In genomic region chr10:34124522-34125035, GRCh38 we compare ENCODE assay signal across 12 cellular contexts.
DNase-seq lines count a peak whose midpoint lies in the region; ATAC-seq and TF ChIP-seq lines count a peak whose summit lies in the region.
"Had no signal": no experiment of that assay in that cellular context is flagged by ENCODE, and none has a peak within 500 bp of the region (broad histone marks: within the 10 kb centered on the region; RNA-seq: fewer than 3 reads in every experiment).

No MANE protein-coding gene starts in this region.

- no peaks in the 10 kb centered on the region for H4K20me1 ChIP-seq in SK-N-SH (ENCODE audit: insufficient read depth)
- H4K20me1 ChIP-seq: BLaER1 treated with 17β-estradiol and CSF1 and Interleukin-3, amounts not matched to agents 10 nM and 100 nM had no signal

- DNase-seq in activated T-cell treated with anti-CD3 and anti-CD28 coated beads, Interleukin-2, amount 50 U/mL, for 72 hours = peak; percentile 3 to 22
- no peak for DNase-seq in activated T-cell treated with anti-CD3 and anti-CD28 coated beads, Interleukin-2, amount 50 U/mL, for 24 hours
- DNase-seq in SK-N-SH (no peak), foreskin fibroblast (peak; percentile 75 to 76), KBM-7 (no peak)
- DNase-seq in stimulated activated naive CD8-positive, alpha-beta T cell treated with anti-CD3 and anti-CD28 coated beads, Interleukin-15, amount 100 ng/mL, for 72 hours = peak in 1 of 2 donors; percentile 21
- DNase-seq: posterior cingulate gyrus had no signal

- H3K4me3 ChIP-seq in SK-N-SH (ENCODE audit: low read depth in 2 of 2, low read length in 1 of 2) (no peak overlapping the region), foreskin fibroblast (ENCODE audit: low read depth in 1 of 2, low read length in 2 of 2) (no peak overlapping the region)
- H3K4me3 ChIP-seq: BLaER1 treated with 17β-estradiol and CSF1 and Interleukin-3, amounts not matched to agents 10 nM and 100 nM; Peyer's patch had no signal

- H3K4me2 ChIP-seq in SK-N-SH = no peak overlapping the region
- H3K4me2 ChIP-seq: BLaER1 treated with 17β-estradiol and CSF1 and Interleukin-3, amounts not matched to agents 10 nM and 100 nM had no signal

- no peaks in the 10 kb centered on the region for H3K27me3 Mint-ChIP-seq in activated T-cell treated with anti-CD3 and anti-CD28 coated beads, Interleukin-2, amount 50 U/mL, for 72 hours (ENCODE audit: low read depth)
- H3K27me3 Mint-ChIP-seq in activated T-cell treated with anti-CD3 and anti-CD28 coated beads, Interleukin-2, amount 50 U/mL, for 24 hours = no peaks in the 10 kb centered on the region
- no peaks in the 10 kb centered on the region for H3K27me3 Mint-ChIP-seq in stimulated activated naive CD8-positive, alpha-beta T cell treated with anti-CD3 and anti-CD28 coated beads, Interleukin-15, amount 100 ng/mL, for 72 hours
- H3K27me3 Mint-ChIP-seq: central memory CD8-positive, alpha-beta T cell had no signal

- H3K36me3 ChIP-seq in SK-N-SH (replicated peaks in 1 of 2; ENCODE audit: control insufficient read depth in 1 of 2, insufficient read depth in 2 of 2, low read length in 1 of 2) = no peaks in the 10 kb centered on the region
- H3K36me3 ChIP-seq: Peyer's patch had no signal

- H3K27ac Mint-ChIP-seq in activated T-cell treated with anti-CD3 and anti-CD28 coated beads, Interleukin-2, amount 50 U/mL, for 72 hours = no peak overlapping the region
- H3K27ac Mint-ChIP-seq in activated T-cell treated with anti-CD3 and anti-CD28 coated beads, Interleukin-2, amount 50 U/mL, for 24 hours = no peak overlapping the region
- no peak overlapping the region for H3K27ac Mint-ChIP-seq in stimulated activated naive CD8-positive, alpha-beta T cell treated with anti-CD3 and anti-CD28 coated beads, Interleukin-15, amount 100 ng/mL, for 72 hours

- no peaks in the 10 kb centered on the region for H3K27me3 ChIP-seq in SK-N-SH (ENCODE audit: insufficient read depth)
- H3K27me3 ChIP-seq: BLaER1 treated with 17β-estradiol and CSF1 and Interleukin-3, amounts not matched to agents 10 nM and 100 nM; Peyer's patch had no signal

- H3K4me3 Mint-ChIP-seq in activated T-cell treated with anti-CD3 and anti-CD28 coated beads, Interleukin-2, amount 50 U/mL, for 72 hours = no peak overlapping the region
- no peak overlapping the region for H3K4me3 Mint-ChIP-seq in activated T-cell treated with anti-CD3 and anti-CD28 coated beads, Interleukin-2, amount 50 U/mL, for 24 hours
- no peak overlapping the region for H3K4me3 Mint-ChIP-seq in stimulated activated naive CD8-positive, alpha-beta T cell treated with anti-CD3 and anti-CD28 coated beads, Interleukin-15, amount 100 ng/mL, for 72 hours
- H3K4me3 Mint-ChIP-seq: central memory CD8-positive, alpha-beta T cell had no signal

- H3K27ac ChIP-seq in SK-N-SH (ENCODE audit: low read depth in 2 of 2, low read length in 1 of 2) = no peak overlapping the region
- H3K27ac ChIP-seq: BLaER1 treated with 17β-estradiol and CSF1 and Interleukin-3, amounts not matched to agents 10 nM and 100 nM; Peyer's patch had no signal

- peaks cover 5 to 11% of the 10 kb centered on the region in 2 experiments; a peak in 3 of 4 replicates for H3K4me1 ChIP-seq in SK-N-SH (ENCODE audit: control insufficient read depth in 1 of 2, insufficient read depth in 2 of 2, low read depth in 1 of 2, low read length in 1 of 2)

- TF ChIP-seq RAD21 in SK-N-SH (IDR thresholded peaks at IDR 0.05; ENCODE audit: low read length) = no peak

- ATAC-seq in activated T-cell treated with anti-CD3 and anti-CD28 coated beads, Interleukin-2, amount 50 U/mL, for 72 hours (replicated peaks in 1 of 2) = peak; percentile 53 to 57
- ATAC-seq in stimulated activated naive CD8-positive, alpha-beta T cell treated with anti-CD3 and anti-CD28 coated beads, Interleukin-15, amount 100 ng/mL, for 72 hours = peak; percentile 49
- ATAC-seq in GM18909 (IDR thresholded peaks at IDR 0.05; ENCODE audit: poor library complexity, unreplicated experiment) (no peak), GM21786 (IDR thresholded peaks at IDR 0.05; ENCODE audit: unreplicated experiment) (no peak)

- peaks cover 31% of the 10 kb centered on the region for H3K4me1 Mint-ChIP-seq in activated T-cell treated with anti-CD3 and anti-CD28 coated beads, Interleukin-2, amount 50 U/mL, for 72 hours (ENCODE audit: low read depth)
- H3K4me1 Mint-ChIP-seq in activated T-cell treated with anti-CD3 and anti-CD28 coated beads, Interleukin-2, amount 50 U/mL, for 24 hours (ENCODE audit: low read depth) = peaks cover 26% of the 10 kb centered on the region
- H3K4me1 Mint-ChIP-seq in stimulated activated naive CD8-positive, alpha-beta T cell treated with anti-CD3 and anti-CD28 coated beads, Interleukin-15, amount 100 ng/mL, for 72 hours = peaks cover 25% of the 10 kb centered on the region
- H3K4me1 Mint-ChIP-seq: central memory CD8-positive, alpha-beta T cell had no signal

- TF ChIP-seq CTCF in SK-N-SH (IDR thresholded peaks at IDR 0.05) (no peak), foreskin fibroblast (IDR thresholded peaks at IDR 0.05; ENCODE audit: low read depth, low read length) (no peak)

- H3K9ac ChIP-seq in SK-N-SH = no peak overlapping the region
- H3K9ac ChIP-seq: BLaER1 treated with 17β-estradiol and CSF1 and Interleukin-3, amounts not matched to agents 10 nM and 100 nM had no signal

- H3K9me3 Mint-ChIP-seq in activated T-cell treated with anti-CD3 and anti-CD28 coated beads, Interleukin-2, amount 50 U/mL, for 72 hours = no peaks in the 10 kb centered on the region
- no peaks in the 10 kb centered on the region for H3K9me3 Mint-ChIP-seq in activated T-cell treated with anti-CD3 and anti-CD28 coated beads, Interleukin-2, amount 50 U/mL, for 24 hours
- H3K9me3 Mint-ChIP-seq in stimulated activated naive CD8-positive, alpha-beta T cell treated with anti-CD3 and anti-CD28 coated beads, Interleukin-15, amount 100 ng/mL, for 72 hours = no peaks in the 10 kb centered on the region
- H3K9me3 Mint-ChIP-seq: central memory CD8-positive, alpha-beta T cell had no signal

- peaks cover 4% of the 10 kb centered on the region for H3F3A ChIP-seq in SK-N-SH (replicated peaks; ENCODE audit: insufficient read depth)

- 88% methylated on average over 6 of the region's 6 CpGs for WGBS in SK-N-SH (ENCODE audit: low lambda C conversion rate)

- CTCF ChIA-PET in SK-N-SH (lab: Yijun Ruan, JAX) = no interaction called here

- in situ Hi-C loops in KBM-7 (cut with MboI; ENCODE audit: low pct_unique_long_range_greater_than_20kb, low sequenced_read_pairs) = no loop called here

- H3K9me2 ChIP-seq in SK-N-SH = no peaks in the 10 kb centered on the region

- no peaks in the 10 kb centered on the region for H3K79me2 ChIP-seq in SK-N-SH (ENCODE audit: insufficient read depth)

- no peaks in the 10 kb centered on the region for H3K9me3 ChIP-seq in SK-N-SH
- H3K9me3 ChIP-seq: Peyer's patch had no signal

- no peak overlapping the region for H2AFZ ChIP-seq in SK-N-SH (ENCODE audit: low read depth)

- H3K36me3 Mint-ChIP-seq in activated T-cell treated with anti-CD3 and anti-CD28 coated beads, Interleukin-2, amount 50 U/mL, for 72 hours (ENCODE audit: insufficient read depth in 2 of 2) = no peaks in the 10 kb centered on the region
- no peaks in the 10 kb centered on the region for H3K36me3 Mint-ChIP-seq in activated T-cell treated with anti-CD3 and anti-CD28 coated beads, Interleukin-2, amount 50 U/mL, for 24 hours (ENCODE audit: low read depth)

- TF ChIP-seq EP300 in SK-N-SH (IDR thresholded peaks at IDR 0.05; ENCODE audit: borderline replicate concordance in 1 of 2, low read depth in 1 of 2, low read length in 1 of 2) = no peak

- POLR2A ChIA-PET in SK-N-SH (lab: Yijun Ruan, JAX) = no interaction called here

TF ChIP-seq in SK-N-SH, 30 proteins besides CTCF, POLR2A, EP300 and RAD21:
- TF ChIP-seq TCF12 (IDR thresholded peaks at IDR 0.05) (peak; percentile 56), NFIC (IDR thresholded peaks at IDR 0.05; ENCODE audit: borderline replicate concordance) (peak; percentile 33), TAF1 (IDR thresholded peaks at IDR 0.05; ENCODE audit: borderline replicate concordance, low read depth, low read length) (no peak), JUND (IDR thresholded peaks at IDR 0.05) (peak; percentile 58), FOSL2 (IDR thresholded peaks at IDR 0.05; ENCODE audit: borderline replicate concordance, low read depth) (peak; percentile 39; the same call in 1 of the 2 replicates)
- TF ChIP-seq, protein P1, sequence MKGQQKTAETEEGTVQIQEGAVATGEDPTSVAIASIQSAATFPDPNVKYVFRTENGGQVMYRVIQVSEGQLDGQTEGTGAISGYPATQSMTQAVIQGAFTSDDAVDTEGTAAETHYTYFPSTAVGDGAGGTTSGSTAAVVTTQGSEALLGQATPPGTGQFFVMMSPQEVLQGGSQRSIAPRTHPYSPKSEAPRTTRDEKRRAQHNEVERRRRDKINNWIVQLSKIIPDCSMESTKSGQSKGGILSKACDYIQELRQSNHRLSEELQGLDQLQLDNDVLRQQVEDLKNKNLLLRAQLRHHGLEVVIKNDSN (IDR thresholded peaks at IDR 0.05; ENCODE audit: borderline replicate concordance, low read depth) = no peak
TF ChIP-seq in SK-N-SH: peak in this region for 4.

Comparison
In these comparisons a context has a peak if more than half of its experiments do, and no peak if none do; other contexts are left out.
1. DNase-seq: peak in activated T-cell treated with anti-CD3 and anti-CD28 coated beads, Interleukin-2, amount 50 U/mL, for 72 hours (2 of 2) and foreskin fibroblast (2 of 2); none in activated T-cell treated with anti-CD3 and anti-CD28 coated beads, Interleukin-2, amount 50 U/mL, for 24 hours (single experiment), SK-N-SH (single experiment) and KBM-7 (single experiment).
2. ATAC-seq: peak in activated T-cell treated with anti-CD3 and anti-CD28 coated beads, Interleukin-2, amount 50 U/mL, for 72 hours (2 of 2) and stimulated activated naive CD8-positive, alpha-beta T cell treated with anti-CD3 and anti-CD28 coated beads, Interleukin-15, amount 100 ng/mL, for 72 hours (single experiment); none in GM18909 (single experiment) and GM21786 (single experiment).